ENCODE assay signal across 21 cellular contexts in the genomic region with DNA sequence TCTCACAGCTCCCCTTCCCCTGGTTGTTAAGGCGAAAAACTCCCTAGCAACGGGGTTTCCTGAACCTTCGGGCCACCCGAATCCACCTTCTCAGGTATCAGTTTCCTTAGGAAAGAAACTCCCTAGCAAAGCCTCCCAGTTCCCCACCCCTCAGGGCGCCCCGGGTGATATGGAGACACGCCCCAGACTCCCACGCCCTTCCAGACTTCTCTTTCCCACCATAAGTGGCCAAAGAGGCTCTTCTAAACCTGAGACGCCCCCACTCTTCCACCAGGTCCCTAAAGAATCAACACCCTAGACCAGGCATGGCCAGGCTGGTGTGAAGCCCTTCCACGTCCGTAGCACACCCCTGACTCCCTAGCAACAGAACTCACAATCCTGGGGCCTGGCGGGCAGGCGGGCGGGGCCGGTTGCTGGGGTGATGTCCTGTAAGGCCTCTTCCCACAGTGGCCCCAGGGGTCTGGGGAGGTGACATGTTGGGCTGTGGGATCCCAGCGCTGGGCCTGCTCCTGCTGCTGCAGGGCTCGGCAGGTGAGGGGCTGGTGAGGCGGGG. TPM values are rescaled to one million over a fixed set of nuclear protein-coding genes. Genes with fewer than 3 reads are reported as not detected.
DNase-seq lines count a peak whose midpoint lies in the region; ATAC-seq, FAIRE-seq and TF ChIP-seq lines count a peak whose summit lies in the region.
"Had no signal": no experiment of that assay in that cellular context is flagged by ENCODE, and none has a peak within 500 bp of the region (broad histone marks: within the 10 kb centered on the region; RNA-seq: fewer than 3 reads in every experiment).

A gene (plus strand): TSS at position 446 of the 553 bp plus-strand sequence. CDS start 28 bp downstream, at position 474.

- H3K23me2 ChIP-seq in H1 (ENCODE audit: low read depth, low read length) = peaks cover 17% of the 10 kb centered on the region

- no peak for TF ChIP-seq RAD21 in H1 (IDR thresholded peaks at IDR 0.05 in 1 of 2, conservative IDR thresholded peaks at IDR 0.05 in 1 of 2; ENCODE audit: low read depth in 2 of 2, low read length in 2 of 2)

- peaks cover 29% of the 10 kb centered on the region for H3K4me1 Mint-ChIP-seq in Calu3 (ENCODE audit: low read depth, unreplicated experiment)
- peaks cover 7% of the 10 kb centered on the region for H3K4me1 Mint-ChIP-seq in CD8-positive, alpha-beta T cell (ENCODE audit: low read depth)

- H3K4me3 ChIP-seq in H1 (ENCODE audit: extremely low read depth in 1 of 4, insufficient read depth in 2 of 4, low read depth in 3 of 4, low read length in 4 of 4) (peak within 1 kb of the TSS; percentile 35 to 60 (median 44); a peak in 7 of 8 replicates), mesendoderm (ENCODE audit: low read length) (no peak within 1 kb of the TSS)
- H3K4me3 ChIP-seq in CD8-positive, alpha-beta T cell (ENCODE audit: low read depth, low read length) = no peak within 1 kb of the TSS
- H3K4me3 ChIP-seq: adrenal gland, esophagus squamous epithelium, right atrium auricular region, vagina had no signal

- 18% methylated on average over 17 of the region's 18 CpGs; no CpG with 5 or more reads in 1 of the 2 experiments for WGBS in H1 (ENCODE audit: extremely low coverage in 1 of 2, insufficient coverage in 1 of 2, insufficient read length in 1 of 2, insufficient replicate concordance in 2 of 2, low coverage in 1 of 2, low lambda C conversion rate in 2 of 2, missing lambda C conversion rate in 1 of 2), 2 experiments
- WGBS in mesendoderm (ENCODE audit: extremely low coverage, insufficient coverage, low lambda C conversion rate) = no CpG with 5 or more reads among the region's 18 CpGs

- H4K5ac ChIP-seq in H1 (ENCODE audit: insufficient read length, low read depth, low read length) (peak within 1 kb of the TSS; percentile 84), mesendoderm (ENCODE audit: low read length) (no peak within 1 kb of the TSS)

- no peaks in the 10 kb centered on the region for H3K9me3 ChIP-seq in H1 (ENCODE audit: insufficient read depth in 2 of 2, low read depth in 1 of 2, low read length in 1 of 2)
- H3K9me3 ChIP-seq in CD8-positive, alpha-beta T cell (ENCODE audit: low read length) = no peaks in the 10 kb centered on the region
- H3K9me3 ChIP-seq: adrenal gland, esophagus squamous epithelium, right atrium auricular region, vagina had no signal

- H3K23ac ChIP-seq in H1 (ENCODE audit: insufficient read length) (no peak within 1 kb of the TSS), mesendoderm (ENCODE audit: low read length) (no peak within 1 kb of the TSS)

- no peak for TF ChIP-seq CTCF in Calu3 (IDR thresholded peaks at IDR 0.05; ENCODE audit: unreplicated experiment)
- no peak for TF ChIP-seq CTCF in H1 (IDR thresholded peaks at IDR 0.05; ENCODE audit: control extremely low read depth in 1 of 3, insufficient read depth in 1 of 3, low read depth in 1 of 3, low read length in 3 of 3)
- TF ChIP-seq CTCF in CD8-positive, alpha-beta T cell (IDR thresholded peaks at IDR 0.05) = no peak

- no peak within 1 kb of the TSS for H3K4me3 Mint-ChIP-seq in Calu3 (ENCODE audit: low read depth, unreplicated experiment)
- H3K4me3 Mint-ChIP-seq in CD8-positive, alpha-beta T cell = no peak within 1 kb of the TSS
- H3K4me3 Mint-ChIP-seq: activated T-cell treated with anti-CD3 and anti-CD28 coated beads, Interleukin-2, amount 50 U/mL, for 4 hours; T-helper 1 cell treated with Interleukin-12 subunit alpha and Interleukin-12 subunit beta and Interleukin-4 antibody, amounts not matched to agents 30 μg/mL and 1 μg/mL, for 36 hours had no signal

- H3K27ac ChIP-seq in H1 (ENCODE audit: low read depth, low read length) (no peak within 1 kb of the TSS), mesendoderm (ENCODE audit: low read depth, low read length) (no peak within 1 kb of the TSS)
- H3K27ac ChIP-seq in CD8-positive, alpha-beta T cell (ENCODE audit: low read depth, low read length) = no peak within 1 kb of the TSS
- H3K27ac ChIP-seq: adrenal gland, esophagus squamous epithelium, right atrium auricular region, vagina had no signal

- H2BK15ac ChIP-seq in H1 (ENCODE audit: low read length) (peak within 1 kb of the TSS; percentile 88; the same call in 1 of the 2 replicates), mesendoderm (replicated peaks; ENCODE audit: low read depth) (no peak within 1 kb of the TSS)

- H3K79me1 ChIP-seq in H1 (ENCODE audit: low read depth, low read length) (no peaks in the 10 kb centered on the region), mesendoderm (ENCODE audit: low read length) (no peaks in the 10 kb centered on the region)

- peaks cover 27% of the 10 kb centered on the region for H3K27me3 Mint-ChIP-seq in Calu3 (ENCODE audit: unreplicated experiment)
- H3K27me3 Mint-ChIP-seq in CD8-positive, alpha-beta T cell (ENCODE audit: low read depth) = peaks cover 14% of the 10 kb centered on the region

- H3K56ac ChIP-seq in H1 (replicated peaks; ENCODE audit: insufficient read length, low read depth, low read length) = peak within 1 kb of the TSS; percentile 91
- peak within 1 kb of the TSS; percentile 30 for H3K56ac ChIP-seq in mesendoderm (ENCODE audit: low read length)

- H2BK120ac ChIP-seq in H1 (replicated peaks; ENCODE audit: low read depth, low read length) (peak within 1 kb of the TSS; percentile 88), mesendoderm (ENCODE audit: low read depth, low read length) (no peak within 1 kb of the TSS)

- no TSS peak for BruUV-seq in Calu3 (replicated peaks; lab: Mats Ljungman, UMichigan)

- H2AK5ac ChIP-seq in H1 (ENCODE audit: low read depth, low read length) (peak within 1 kb of the TSS; percentile 40; the same call in 1 of the 2 replicates), mesendoderm (ENCODE audit: low read length) (no peak within 1 kb of the TSS)

- peaks cover 43% of the 10 kb centered on the region for H3K36me3 Mint-ChIP-seq in Calu3 (ENCODE audit: insufficient read depth, unreplicated experiment)
- no peaks in the 10 kb centered on the region for H3K36me3 Mint-ChIP-seq in CD8-positive, alpha-beta T cell

- H3K36me3 ChIP-seq in H1 (ENCODE audit: control insufficient read depth in 2 of 4, insufficient read depth in 4 of 4, low read length in 3 of 4) (no peaks in the 10 kb centered on the region), mesendoderm (ENCODE audit: control insufficient read depth, insufficient read depth, low read length) (no peaks in the 10 kb centered on the region)
- H3K36me3 ChIP-seq in CD8-positive, alpha-beta T cell (ENCODE audit: insufficient read depth, low read length) = no peaks in the 10 kb centered on the region
- H3K36me3 ChIP-seq: adrenal gland, esophagus squamous epithelium, right atrium auricular region, vagina had no signal

- TF ChIP-seq EP300 in H1 (IDR thresholded peaks at IDR 0.05; ENCODE audit: borderline replicate concordance in 1 of 2, low read depth in 2 of 2, low read length in 2 of 2) = no peak

- H2BK5ac ChIP-seq in H1 (ENCODE audit: low read depth, low read length) (peak within 1 kb of the TSS; percentile 77), mesendoderm (ENCODE audit: low read length) (no peak within 1 kb of the TSS)

- H3K18ac ChIP-seq in H1 (ENCODE audit: extremely low read depth, low read length) (peak within 1 kb of the TSS; percentile 99), mesendoderm (ENCODE audit: low read length) (peak within 1 kb of the TSS; percentile 12)

- DNase-seq in Calu3 (peak; percentile 53), M059J (ENCODE audit: low read depth) (peak; percentile 38), H1 (ENCODE audit: low read depth in 1 of 2, low spot score in 2 of 2) (peak in 1 of 2 experiments; percentile 76), mesendoderm (peak; percentile 86), superior temporal gyrus (ENCODE audit: extremely low spot score) (no peak), GM12892 (ENCODE audit: insufficient read length) (no peak)
- no peak for DNase-seq in CD8-positive, alpha-beta T cell
- DNase-seq: activated CD4-positive, alpha-beta T cell treated with anti-CD3 and anti-CD28 coated beads for 48 hours; activated T-cell treated with anti-CD3 and anti-CD28 coated beads, Interleukin-2, amount 50 U/mL, for 4 hours; AML-193; esophagus squamous epithelium; NCI-H2171; stimulated activated CD4-positive, alpha-beta T cell treated with anti-CD3 and anti-CD28 coated beads, Interleukin-4, amount 100 ng/mL, for 1 hour had no signal

- H3K9ac ChIP-seq in H1 (replicated peaks in 1 of 4; ENCODE audit: extremely low read depth in 1 of 4, low read depth in 3 of 4, low read length in 3 of 4) (peak within 1 kb of the TSS in 2 of 4 experiments; percentile 9 to 13; a peak in 3 of 7 replicates), mesendoderm (ENCODE audit: low read length) (peak within 1 kb of the TSS; percentile 38)

- FAIRE-seq in H1 (lab: Jason Lieb, UNC) = no peak
- FAIRE-seq in GM12892 (lab: Jason Lieb, UNC) = no peak
- FAIRE-seq: GM12891 had no signal

- H3K79me2 ChIP-seq in H1 (ENCODE audit: control insufficient read depth in 1 of 2, insufficient read depth in 2 of 2, low read length in 2 of 2) (no peaks in the 10 kb centered on the region), mesendoderm (ENCODE audit: control insufficient read depth, insufficient read depth, low read length) (no peaks in the 10 kb centered on the region)

- no peak within 1 kb of the TSS for H2AFZ ChIP-seq in H1 (ENCODE audit: low read length)

- H2BK20ac ChIP-seq in H1 (ENCODE audit: low read length) = 0 out of 2 replicates have a peak within 1 kb of the TSS, but pooled peaks have one; percentile 43

- TF ChIP-seq POLR2A in H1 (IDR thresholded peaks at IDR 0.05; ENCODE audit: control extremely low read depth in 1 of 2, low read depth in 2 of 2, low read length in 2 of 2) (no peak), GM12892 (IDR thresholded peaks at IDR 0.05; ENCODE audit: low read depth, low read length) (no peak)

- intact Hi-C loops in Calu3 (cut with micrococcal nuclease; ENCODE audit: unreplicated experiment) = no loop called here
- intact Hi-C loops in CD8-positive, alpha-beta T cell (cut with DNase I, micrococcal nuclease) = no loop called here

- H4K8ac ChIP-seq in H1 (ENCODE audit: extremely low read depth, insufficient read depth, low read length) = peak within 1 kb of the TSS; percentile 80; the same call in 1 of the 2 replicates
- H4K8ac ChIP-seq in mesendoderm (ENCODE audit: low read depth, low read length) = no peak within 1 kb of the TSS

- peak within 1 kb of the TSS; percentile 87; the same call in 1 of the 2 replicates for H2BK12ac ChIP-seq in H1 (ENCODE audit: low read depth, low read length)

- CTCF ChIA-PET in Calu3 (lab: Charles Lee) = interaction anchor here (0.6 to 1.0 kb wide), 4 partner anchors 16 to 572 kb away, joined by 3 to 5 read pairs (median 3); no protein-coding TSS in a partner anchor
- CTCF ChIA-PET in H1 (lab: Charles Lee; ENCODE audit: partially characterized antibody) = interaction anchor here (0.6 to 1.0 kb wide), 4 partner anchors 26 to 277 kb away, joined by 3 read pairs; no protein-coding TSS in a partner anchor
- CTCF ChIA-PET in CD8-positive, alpha-beta T cell (lab: Charles Lee) = no interaction called here

- POLR2A ChIA-PET in H1 (lab: Charles Lee; ENCODE audit: partially characterized antibody) = interaction anchor here (0.6 to 5.6 kb wide), 17 partner anchors 8 to 75 kb away, joined by 3 to 57 read pairs (median 3); a partner anchor contains a TSS
- POLR2A ChIA-PET in CD8-positive, alpha-beta T cell (lab: Charles Lee) = no interaction called here

- no peak within 1 kb of the TSS for H3K14ac ChIP-seq in H1 (ENCODE audit: insufficient read length)

- H3K9me3 Mint-ChIP-seq in Calu3 (ENCODE audit: low read depth, unreplicated experiment) = no peaks in the 10 kb centered on the region
- H3K9me3 Mint-ChIP-seq in CD8-positive, alpha-beta T cell = no peaks in the 10 kb centered on the region
- H3K9me3 Mint-ChIP-seq: activated T-cell treated with anti-CD3 and anti-CD28 coated beads, Interleukin-2, amount 50 U/mL, for 4 hours; T-helper 1 cell treated with Interleukin-12 subunit alpha and Interleukin-12 subunit beta and Interleukin-4 antibody, amounts not matched to agents 30 μg/mL and 1 μg/mL, for 36 hours had no signal

- H3K4ac ChIP-seq in H1 (replicated peaks; ENCODE audit: insufficient read length, low read depth, low read length) (peak within 1 kb of the TSS; percentile 81), mesendoderm (ENCODE audit: low read depth, low read length) (no peak within 1 kb of the TSS)

- no peak for ATAC-seq in HG03139 (IDR thresholded peaks at IDR 0.05; ENCODE audit: unreplicated experiment)
- ATAC-seq in CD8-positive, alpha-beta T cell = no peak
- ATAC-seq: activated T-cell treated with anti-CD3 and anti-CD28 coated beads, Interleukin-2, amount 50 U/mL, for 4 hours had no signal

- peaks cover 0 to 7% of the 10 kb centered on the region in 2 experiments for H4K20me1 ChIP-seq in H1 (replicated peaks in 1 of 2; ENCODE audit: control insufficient read depth in 1 of 2, insufficient read depth in 2 of 2, low read length in 2 of 2)

- peak within 1 kb of the TSS; percentile 94 for H4K91ac ChIP-seq in H1 (replicated peaks; ENCODE audit: insufficient read length, low read length)

- peaks cover 5 to 49% (median 36%) of the 10 kb centered on the region in 4 experiments for H3K4me1 ChIP-seq in H1 (replicated peaks in 1 of 4; ENCODE audit: control insufficient read depth in 3 of 4, insufficient read depth in 4 of 4, low read length in 3 of 4)
- H3K4me1 ChIP-seq in mesendoderm (ENCODE audit: control insufficient read depth, low read depth, low read length) = peaks cover 5% of the 10 kb centered on the region
- H3K4me1 ChIP-seq in CD8-positive, alpha-beta T cell (ENCODE audit: insufficient read depth, low read length) = no peaks in the 10 kb centered on the region
- H3K4me1 ChIP-seq: adrenal gland had no signal

- H3K4me2 ChIP-seq in H1 (ENCODE audit: insufficient read depth in 1 of 2, low read depth in 2 of 2, low read length in 2 of 2) = peak within 1 kb of the TSS; percentile 72 to 91
- H3K4me2 ChIP-seq in mesendoderm (ENCODE audit: low read length) = no peak within 1 kb of the TSS

- H3K27ac Mint-ChIP-seq in Calu3 (ENCODE audit: unreplicated experiment) = peak within 1 kb of the TSS; percentile 17
- H3K27ac Mint-ChIP-seq in CD8-positive, alpha-beta T cell = no peak within 1 kb of the TSS
- H3K27ac Mint-ChIP-seq: T-helper 1 cell treated with Interleukin-12 subunit alpha and Interleukin-12 subunit beta and Interleukin-4 antibody, amounts not matched to agents 30 μg/mL and 1 μg/mL, for 36 hours had no signal

- H3K27me3 ChIP-seq in H1 (replicated peaks in 1 of 4; ENCODE audit: control insufficient read depth in 3 of 4, extremely low read depth in 1 of 4, insufficient read depth in 3 of 4, low read length in 3 of 4) = peaks cover 8 to 34% (median 25%) of the 10 kb centered on the region in 4 experiments
- no peaks in the 10 kb centered on the region for H3K27me3 ChIP-seq in mesendoderm (ENCODE audit: insufficient read depth, low read length, poor library complexity)
- peaks cover 25% of the 10 kb centered on the region for H3K27me3 ChIP-seq in CD8-positive, alpha-beta T cell (ENCODE audit: insufficient read depth, low read length)
- H3K27me3 ChIP-seq: vagina had no signal

RNA-seq across cellular contexts. Expression of the gene that starts here (rescaled TPM):
- total RNA-seq in Calu3 (2022) = not detected in 2 replicates
- total RNA-seq in M059J (2014; rRNA removed; shearing (Covaris generic)) = 0.22 TPM in 1 of 2 replicates, not detected in the other
- total RNA-seq in H1 (2021; fragmentation: NEBNext Ultra II Directional; extraction: Animal tissue kit (Norgen Biotek cat#: 25700)) = 1.4 TPM in 1 of 2 replicates, not detected in the other
- 1.6 and 4.5 TPM in 2 replicates for polyA plus RNA-seq in H1 (2011; rRNA removed)
- polyA plus RNA-seq in H1 (2011; cell fraction: cytosol; rRNA removed) = 1.7 TPM
- 2.7 TPM for polyA plus RNA-seq in H1 (2011; cell fraction: nucleus; rRNA removed)
- polyA plus RNA-seq in H1 (2012, experiment 1 of 2) = 0.54 to 3.6 TPM (median 1.4 TPM) in 4 replicates
- polyA plus RNA-seq in H1 (2012, experiment 2 of 2) = not detected
- polyA plus RNA-seq in H1 (2013, experiment 1 of 2) = 0.41 TPM
- polyA plus RNA-seq in H1 (2013, experiment 2 of 2) = 0.33 TPM
- not detected in 2 replicates for polyA minus RNA-seq in H1 (2011; rRNA and poly(A)+ RNA removed)
- not detected for polyA minus RNA-seq in H1 (2011; cell fraction: cytosol; rRNA and poly(A)+ RNA removed)
- not detected for polyA minus RNA-seq in H1 (2011; cell fraction: nucleus; rRNA and poly(A)+ RNA removed)
- not detected for polyA plus RNA-seq in mesendoderm (2013, experiment 1 of 2)
- polyA plus RNA-seq in mesendoderm (2013, experiment 2 of 2) = 0.08 TPM
- total RNA-seq in CD8-positive, alpha-beta T cell = not detected
- not detected for polyA plus RNA-seq in GM12892 (2012; ENCODE audit: missing spikeins)
- total RNA-seq: activated T-cell treated with anti-CD3 and anti-CD28 coated beads, Interleukin-2, amount 50 U/mL, for 4 hours; Daoy; esophagus squamous epithelium; myocyte; right atrium auricular region; vagina had no signal

Comparison
In these comparisons a context has a peak if more than half of its experiments do, and no peak if none do; other contexts are left out.
1. Peak in DNase-seq in Calu3; RNA of the gene not detected or under 1 TPM.
2. Peak in DNase-seq in M059J; RNA of the gene not detected or under 1 TPM.
3. H3K4me3 ChIP-seq: peak in H1 (4 of 4); none in mesendoderm (single experiment) and CD8-positive, alpha-beta T cell (single experiment).